ENCODE assay signal across 1 cellular context in the genomic region with DNA sequence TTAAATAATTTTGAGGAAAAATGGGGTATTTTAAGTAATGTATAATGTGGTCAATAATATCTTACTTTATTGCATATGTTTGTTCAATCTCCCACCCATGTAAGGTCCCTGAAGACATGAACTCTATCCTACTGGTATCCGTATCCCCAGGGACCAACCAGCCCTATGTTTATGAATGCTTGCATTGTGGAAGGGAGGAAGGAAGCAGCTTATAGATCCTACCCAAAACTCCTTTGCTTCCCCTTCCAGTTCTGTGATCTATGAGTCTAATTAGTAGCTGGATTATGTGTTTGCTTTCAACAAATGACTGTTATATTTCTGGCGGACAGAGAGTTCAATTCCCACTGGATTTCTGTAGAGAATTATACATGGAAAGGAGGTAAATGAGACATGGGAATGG.
TF ChIP-seq lines count a peak whose summit lies in the region.

No MANE protein-coding gene starts in this region.

TF ChIP-seq in SK-N-SH, 30 proteins besides CTCF, POLR2A, EP300 and RAD21 (continued from another document):
- TF ChIP-seq, protein P1, sequence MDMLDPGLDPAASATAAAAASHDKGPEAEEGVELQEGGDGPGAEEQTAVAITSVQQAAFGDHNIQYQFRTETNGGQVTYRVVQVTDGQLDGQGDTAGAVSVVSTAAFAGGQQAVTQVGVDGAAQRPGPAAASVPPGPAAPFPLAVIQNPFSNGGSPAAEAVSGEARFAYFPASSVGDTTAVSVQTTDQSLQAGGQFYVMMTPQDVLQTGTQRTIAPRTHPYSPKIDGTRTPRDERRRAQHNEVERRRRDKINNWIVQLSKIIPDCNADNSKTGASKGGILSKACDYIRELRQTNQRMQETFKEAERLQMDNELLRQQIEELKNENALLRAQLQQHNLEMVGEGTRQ (IDR thresholded peaks at IDR 0.05; ENCODE audit: borderline replicate concordance, low read depth, low read length) = no peak
- no peak for TF ChIP-seq FOSL2 (IDR thresholded peaks at IDR 0.05; ENCODE audit: borderline replicate concordance, low read depth)
